In the genomic region with DNA sequence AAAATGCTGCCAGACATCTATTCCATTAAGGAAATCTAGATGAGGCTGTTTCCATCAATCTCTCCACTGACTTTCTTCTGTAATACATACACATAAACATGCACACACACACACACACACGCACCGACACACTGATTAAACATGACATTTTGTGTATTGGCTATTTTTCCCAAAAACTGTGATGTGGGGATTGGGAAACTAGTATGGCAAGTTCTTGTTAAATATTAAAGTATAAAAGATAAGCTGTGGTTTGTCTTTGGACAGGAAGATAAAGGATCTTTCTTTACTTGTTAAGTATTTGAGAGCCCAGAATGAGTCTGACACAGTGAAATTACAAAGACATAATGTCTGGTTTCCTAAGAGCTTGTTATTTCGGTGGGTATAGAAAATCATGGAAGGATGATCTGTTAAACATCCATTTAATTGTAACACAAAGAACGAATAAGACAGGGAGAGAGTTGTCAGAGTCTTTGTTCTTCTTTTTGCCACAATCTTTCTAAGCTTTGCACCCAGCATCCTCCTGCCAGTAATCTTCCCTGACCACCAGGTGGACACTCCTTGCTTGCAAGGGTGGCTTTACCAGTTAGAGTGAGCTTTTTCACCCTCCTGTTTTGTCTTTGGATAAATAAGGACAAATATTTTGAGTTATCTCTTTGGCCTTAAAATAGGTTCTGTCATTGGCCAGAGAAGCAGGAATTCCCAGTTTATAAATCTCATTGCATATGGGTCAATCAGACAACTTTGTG, we compare ENCODE assay signal across 18 cellular contexts.
DNase-seq lines count a peak whose midpoint lies in the region; ATAC-seq, FAIRE-seq and TF ChIP-seq lines count a peak whose summit lies in the region.
"Had no signal": no experiment of that assay in that cellular context is flagged by ENCODE, and none has a peak within 500 bp of the region (broad histone marks: within the 10 kb centered on the region; RNA-seq: fewer than 3 reads in every experiment).

No MANE protein-coding gene starts in this region.

- no peak for TF ChIP-seq EP300 in sigmoid colon (IDR thresholded peaks at IDR 0.05)

- no peak overlapping the region for H3K27ac Mint-ChIP-seq in astrocyte (ENCODE audit: unreplicated experiment)
- H3K27ac Mint-ChIP-seq: activated T-cell treated with anti-CD3 and anti-CD28 coated beads, Interleukin-2, amount 50 U/mL, for 24 hours; mesothelial cell of epicardium had no signal

- H3K36me3 Mint-ChIP-seq in astrocyte (ENCODE audit: low read depth, unreplicated experiment): no peaks in the 10 kb centered on the region

- H3K9me3 ChIP-seq in cardiac muscle cell (ENCODE audit: low read depth) (no peaks in the 10 kb centered on the region), heart left ventricle (peaks cover 0 to 16% (median 0%) of the 10 kb centered on the region in 12 donors), astrocyte (ENCODE audit: insufficient read depth, low read depth, low read length) (no peaks in the 10 kb centered on the region), SJCRH30 (replicated peaks) (no peaks in the 10 kb centered on the region), sigmoid colon (no peaks in the 10 kb centered on the region)

- H4K20me1 ChIP-seq in astrocyte (ENCODE audit: insufficient read depth, low read length): no peaks in the 10 kb centered on the region

- H3K79me2 ChIP-seq in astrocyte (ENCODE audit: insufficient read depth, low read length): no peaks in the 10 kb centered on the region
- H3K79me2 ChIP-seq: parathyroid adenoma had no signal

- no peak overlapping the region for H2AFZ ChIP-seq in astrocyte (ENCODE audit: low read depth, low read length)
- H2AFZ ChIP-seq: parathyroid adenoma had no signal

- no peak for FAIRE-seq in astrocyte (lab: Jason Lieb, UNC)
- FAIRE-seq: RCC 7860 had no signal

- TF ChIP-seq POLR2A in heart left ventricle (IDR thresholded peaks at IDR 0.05) (no peak), sigmoid colon (IDR thresholded peaks at IDR 0.05) (no peak)

- H3K36me3 ChIP-seq in cardiac muscle cell: no peaks in the 10 kb centered on the region
- no peaks in the 10 kb centered on the region for H3K36me3 ChIP-seq in heart left ventricle
- no peaks in the 10 kb centered on the region for H3K36me3 ChIP-seq in astrocyte (ENCODE audit: insufficient read depth, low read length)
- no peaks in the 10 kb centered on the region for H3K36me3 ChIP-seq in SJCRH30
- H3K36me3 ChIP-seq in sigmoid colon: no peaks in the 10 kb centered on the region

- H3K9ac ChIP-seq in astrocyte (ENCODE audit: low read length): no peak overlapping the region
- H3K9ac ChIP-seq: parathyroid adenoma had no signal

- DNase-seq in cardiac muscle cell (ENCODE audit: low read depth in 1 of 2, low spot score in 1 of 2): no peak
- DNase-seq in heart left ventricle: no peak
- peak; percentile 43 for DNase-seq in astrocyte (ENCODE audit: low read depth)
- peak; percentile 25 for DNase-seq in iris pigment epithelial cell (ENCODE audit: low read depth)
- DNase-seq in SJCRH30: no peak
- no peak for DNase-seq in sigmoid colon
- DNase-seq: activated T-cell treated with anti-CD3 and anti-CD28 coated beads, Interleukin-2, amount 50 U/mL, for 24 hours; DMS79 treated with DMSO at 0.1 percent for 48 hours; NCI-H146; NCI-H524; stimulated activated CD4-positive, alpha-beta T cell treated with anti-CD3 and anti-CD28 coated beads, Interleukin-12 subunit alpha, Interleukin-12 subunit beta, amount 100 ng/mL, for 4 hours; substantia nigra had no signal

- H3K4me3 Mint-ChIP-seq in astrocyte (ENCODE audit: unreplicated experiment): no peak overlapping the region
- H3K4me3 Mint-ChIP-seq: activated T-cell treated with anti-CD3 and anti-CD28 coated beads, Interleukin-2, amount 50 U/mL, for 24 hours; mesothelial cell of epicardium had no signal

- no peaks in the 10 kb centered on the region for H3K27me3 Mint-ChIP-seq in astrocyte (ENCODE audit: low read depth, unreplicated experiment)

- 79 to 88% (median 85%) methylated on average over 4 of the region's 4 CpGs for WGBS in heart left ventricle, 4 donors
- 55 to 74% methylated on average over 4 of the region's 4 CpGs for WGBS in sigmoid colon, 2 donors

- no peak overlapping the region for H3K4me3 ChIP-seq in cardiac muscle cell
- H3K4me3 ChIP-seq in heart left ventricle: no peak overlapping the region
- no peak overlapping the region for H3K4me3 ChIP-seq in astrocyte (ENCODE audit: insufficient read depth, low read depth, low read length)
- no peak overlapping the region for H3K4me3 ChIP-seq in SJCRH30
- no peak overlapping the region for H3K4me3 ChIP-seq in sigmoid colon
- H3K4me3 ChIP-seq: coronary artery had no signal

- no peak overlapping the region for H3K27ac ChIP-seq in cardiac muscle cell
- no peak overlapping the region for H3K27ac ChIP-seq in heart left ventricle
- H3K27ac ChIP-seq in astrocyte (ENCODE audit: low read depth, low read length): no peak overlapping the region
- H3K27ac ChIP-seq in SJCRH30: no peak overlapping the region
- no peak overlapping the region for H3K27ac ChIP-seq in sigmoid colon
- H3K27ac ChIP-seq: coronary artery, parathyroid adenoma had no signal

- H3K4me2 ChIP-seq in astrocyte (ENCODE audit: low read length): no peak overlapping the region

- peak; percentile 30 for TF ChIP-seq CTCF in cardiac muscle cell (IDR thresholded peaks at IDR 0.05; ENCODE audit: low read depth, low read length)
- peak in 2 of 12 donors; percentile 17 to 23 for TF ChIP-seq CTCF in heart left ventricle (IDR thresholded peaks at IDR 0.05)
- no peak for TF ChIP-seq CTCF in astrocyte (IDR thresholded peaks at IDR 0.05; ENCODE audit: insufficient read depth, low read depth, low read length)
- no peak for TF ChIP-seq CTCF in sigmoid colon (IDR thresholded peaks at IDR 0.05)

- H3K4me1 Mint-ChIP-seq in astrocyte (ENCODE audit: low read depth, unreplicated experiment): no peaks in the 10 kb centered on the region

- no peaks in the 10 kb centered on the region for H3K4me1 ChIP-seq in cardiac muscle cell (ENCODE audit: low read depth)
- no peaks in the 10 kb centered on the region for H3K4me1 ChIP-seq in heart left ventricle
- no peaks in the 10 kb centered on the region for H3K4me1 ChIP-seq in astrocyte (ENCODE audit: insufficient read depth, low read length)
- no peaks in the 10 kb centered on the region for H3K4me1 ChIP-seq in SJCRH30
- H3K4me1 ChIP-seq in sigmoid colon: no peaks in the 10 kb centered on the region
- H3K4me1 ChIP-seq: parathyroid adenoma had no signal

- ATAC-seq in heart left ventricle (no peak), GM19351 (IDR thresholded peaks at IDR 0.05; ENCODE audit: unreplicated experiment) (no peak), GM18867 (IDR thresholded peaks at IDR 0.05; ENCODE audit: unreplicated experiment) (no peak)

- H3K27me3 ChIP-seq in cardiac muscle cell: no peaks in the 10 kb centered on the region
- H3K27me3 ChIP-seq in heart left ventricle: no peaks in the 10 kb centered on the region
- no peaks in the 10 kb centered on the region for H3K27me3 ChIP-seq in astrocyte (ENCODE audit: insufficient read depth, low read length)
- H3K27me3 ChIP-seq in SJCRH30: no peaks in the 10 kb centered on the region
- no peaks in the 10 kb centered on the region for H3K27me3 ChIP-seq in sigmoid colon

- intact Hi-C loops in heart left ventricle (cut with DNase I): loop anchor here in 1 of 10 donors (10.0 kb wide), 1 partner anchor 121 kb away; no protein-coding TSS in a partner anchor
- intact Hi-C loops in sigmoid colon (cut with DNase I): no loop called here

- peaks cover 2% of the 10 kb centered on the region for H3K9me3 Mint-ChIP-seq in astrocyte (ENCODE audit: unreplicated experiment)

Comparison
In these comparisons a context has a peak if more than half of its experiments do, and no peak if none do; other contexts are left out.
1. DNase-seq: peak in astrocyte (single experiment) and iris pigment epithelial cell (single experiment); none in cardiac muscle cell (0 of 2), heart left ventricle (0 of 5), SJCRH30 (0 of 2) and sigmoid colon (single experiment).